ENCODE assay signal across 14 cellular contexts in genomic region chr3:189232790-189233189, GRCh38.
"Had no signal": no experiment of that assay in that cellular context is flagged by ENCODE, and none has a peak within 500 bp of the region (broad histone marks: within the 10 kb centered on the region; RNA-seq: fewer than 3 reads in every experiment).

No MANE protein-coding gene starts in this region.

- H3K27me3 ChIP-seq: breast epithelium, esophagus squamous epithelium, tibial nerve, uterus had no signal

- H3K27ac ChIP-seq: breast epithelium, esophagus squamous epithelium, uterus, WERI-Rb-1 had no signal

- DNase-seq: activated CD4-positive, alpha-beta T cell treated with anti-CD3 and anti-CD28 coated beads for 1 hour; activated CD8-positive, alpha-beta memory T cell treated with anti-CD3 and anti-CD28 coated beads for 24 hours; activated CD8-positive, alpha-beta memory T cell treated with anti-CD3 and anti-CD28 coated beads, Interleukin-2, amount 50 U/mL, for 48 hours; activated gamma-delta T cell; effector memory CD8-positive, alpha-beta T cell; esophagus squamous epithelium; natural killer cell had no signal

- H3K9me3 ChIP-seq: breast epithelium, esophagus squamous epithelium, tibial nerve, uterus had no signal

- ATAC-seq: activated T-cell treated with anti-CD3 and anti-CD28 coated beads, Interleukin-2, amount 50 U/mL, for 72 hours; effector memory CD8-positive, alpha-beta T cell; natural killer cell; stimulated activated naive CD8-positive, alpha-beta T cell treated with anti-CD3 and anti-CD28 coated beads, Interleukin-15, Interleukin-2, amounts not matched to agents 100 U/mL and 50 U/mL, for 24 hours had no signal

- H3K36me3 ChIP-seq: breast epithelium, esophagus squamous epithelium, tibial nerve, uterus, WERI-Rb-1 had no signal

- H3K4me1 ChIP-seq: breast epithelium, uterus had no signal

- FAIRE-seq: astrocyte had no signal

- H3K4me3 ChIP-seq: breast epithelium, esophagus squamous epithelium, tibial nerve, uterus had no signal
